ENCODE assay signal across 27 cellular contexts in the genomic region with DNA sequence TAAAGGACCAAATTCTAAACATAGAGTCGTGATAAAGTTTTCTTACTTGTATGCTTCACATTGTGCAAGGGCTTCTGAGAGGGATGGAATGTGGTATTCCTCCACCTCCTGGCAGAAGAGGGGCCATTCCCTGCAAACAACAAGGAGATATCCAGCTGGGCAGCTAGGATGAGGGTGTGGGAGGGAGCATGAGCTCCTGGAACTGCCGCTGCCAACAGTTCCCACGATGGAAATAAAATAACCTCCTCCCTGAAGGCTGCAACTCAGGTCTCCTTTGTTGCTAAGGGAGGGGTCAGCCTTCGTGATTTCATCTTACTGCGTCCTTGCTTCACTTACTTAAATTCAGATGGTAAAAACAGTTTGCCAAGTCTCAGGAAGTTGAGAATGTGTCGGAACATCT. TPM values are rescaled to one million over a fixed set of nuclear protein-coding genes. Genes with fewer than 3 reads are reported as not detected.
DNase-seq lines count a peak whose midpoint lies in the region; ATAC-seq and TF ChIP-seq lines count a peak whose summit lies in the region.
"Had no signal": no experiment of that assay in that cellular context is flagged by ENCODE, and none has a peak within 500 bp of the region (broad histone marks: within the 10 kb centered on the region; RNA-seq: fewer than 3 reads in every experiment).

No MANE protein-coding gene starts in this region.

- no peaks in the 10 kb centered on the region for H3K36me3 Mint-ChIP-seq in chondrocyte (ENCODE audit: low read depth)
- H3K36me3 Mint-ChIP-seq: CD4-positive, alpha-beta memory T cell; memory B cell had no signal

- TF ChIP-seq CTCF in AG04449 (IDR thresholded peaks at IDR 0.05; ENCODE audit: insufficient read depth, low read length, missing control alignments) (peak; percentile 4), chondrocyte (IDR thresholded peaks at IDR 0.05) (peak; percentile 47)

- H3K9me3 Mint-ChIP-seq in chondrocyte (ENCODE audit: low read depth) = no peaks in the 10 kb centered on the region
- H3K9me3 Mint-ChIP-seq: activated CD4-positive, alpha-beta T cell treated with anti-CD3 and anti-CD28 coated beads, Interleukin-2, amount 10 ng/mL, durations not matched to agents 24 days and 14 days; activated T-helper 17 cell treated with anti-CD3 and anti-CD28 coated beads, Interleukin-2, amount 50 U/mL, for 72 hours; CD4-positive, alpha-beta memory T cell; memory B cell; nephron progenitor cell had no signal

- POLR2A ChIA-PET in AG04449 (lab: Yijun Ruan, JAX) = no interaction called here

- H3K27ac Mint-ChIP-seq in chondrocyte (ENCODE audit: unreplicated experiment) = peak overlapping the region; percentile 41
- H3K27ac Mint-ChIP-seq: activated CD4-positive, alpha-beta T cell treated with anti-CD3 and anti-CD28 coated beads, Interleukin-2, amount 10 ng/mL, durations not matched to agents 24 days and 14 days; activated T-helper 17 cell treated with anti-CD3 and anti-CD28 coated beads, Interleukin-2, amount 50 U/mL, for 72 hours; CD4-positive, alpha-beta memory T cell; memory B cell; nephron progenitor cell had no signal

- H3K27me3 Mint-ChIP-seq in chondrocyte (ENCODE audit: low read depth) = no peaks in the 10 kb centered on the region
- H3K27me3 Mint-ChIP-seq: activated CD4-positive, alpha-beta T cell treated with anti-CD3 and anti-CD28 coated beads, Interleukin-2, amount 10 ng/mL, durations not matched to agents 24 days and 14 days; activated T-helper 17 cell treated with anti-CD3 and anti-CD28 coated beads, Interleukin-2, amount 50 U/mL, for 72 hours had no signal

- ATAC-seq in GM21515 (IDR thresholded peaks at IDR 0.05; ENCODE audit: unreplicated experiment) = no peak
- ATAC-seq: activated T-helper 17 cell treated with anti-CD3 and anti-CD28 coated beads, Interleukin-2, amount 50 U/mL, for 72 hours; foreskin keratinocyte had no signal

- no peak overlapping the region for H3K4me3 ChIP-seq in AG04449 (ENCODE audit: low read depth, low read length)
- H3K4me3 ChIP-seq: prostate gland had no signal

- CTCF ChIA-PET in AG04449 (lab: Yijun Ruan, JAX) = interaction anchor here (1.0 to 3.8 kb wide), 4 partner anchors 9 to 17 kb away, joined by 3 to 30 read pairs (median 9); a partner anchor contains a TSS

- H3K4me3 Mint-ChIP-seq in chondrocyte (ENCODE audit: unreplicated experiment) = no peak overlapping the region
- H3K4me3 Mint-ChIP-seq: activated CD4-positive, alpha-beta T cell treated with anti-CD3 and anti-CD28 coated beads, Interleukin-2, amount 10 ng/mL, durations not matched to agents 24 days and 14 days; activated T-helper 17 cell treated with anti-CD3 and anti-CD28 coated beads, Interleukin-2, amount 50 U/mL, for 72 hours; CD4-positive, alpha-beta memory T cell; memory B cell; nephron progenitor cell had no signal

- DNase-seq in AG04449 (ENCODE audit: low read depth, low spot score) (no peak), GM04503 (ENCODE audit: low read depth) (peak; percentile 47), chondrocyte (ENCODE audit: low spot score) (no peak), iPS-NIHi7 (ENCODE audit: extremely low spot score) (peak; percentile 50), Kasumi-1 (lab: John Stamatoyannopoulos, UW) (no peak), NCI-H774 (lab: John Stamatoyannopoulos, UW) (no peak)
- no peak for DNase-seq in activated CD4-positive, CD25-positive, alpha-beta regulatory T cell treated with anti-CD3 and anti-CD28 coated beads, Interleukin-2, amount 50 U/mL, for 72 hours
- DNase-seq: activated CD4-positive, alpha-beta T cell treated with anti-CD3 and anti-CD28 coated beads, Interleukin-2, amount 10 ng/mL, durations not matched to agents 24 days and 14 days; caudate nucleus; CD4-positive, alpha-beta memory T cell; DMS53; effector CD4-positive, alpha-beta T cell; foreskin keratinocyte; hypothalamus; NCI-H2107; NCI-H69; nephron progenitor cell; Right ventricle myocardium superior; small intestine; stimulated activated CD4-positive, alpha-beta T cell treated with anti-CD3 and anti-CD28 coated beads, Interleukin-4, amount 100 ng/mL, for 4 hours had no signal

- peaks cover 33% of the 10 kb centered on the region for H3K4me1 Mint-ChIP-seq in chondrocyte (ENCODE audit: low read depth)
- H3K4me1 Mint-ChIP-seq: activated CD4-positive, alpha-beta T cell treated with anti-CD3 and anti-CD28 coated beads, Interleukin-2, amount 10 ng/mL, durations not matched to agents 24 days and 14 days; activated T-helper 17 cell treated with anti-CD3 and anti-CD28 coated beads, Interleukin-2, amount 50 U/mL, for 72 hours; memory B cell had no signal

RNA-seq across cellular contexts. Expression of a gene that starts 15.6 kb away (rescaled TPM):
- 17.5 to 22.4 TPM (median 18.9 TPM) in 3 replicates for total RNA-seq in chondrocyte

RNA-seq across cellular contexts. Expression of a gene that starts 31.6 kb away (rescaled TPM):
- not detected in 3 replicates for total RNA-seq in chondrocyte
- total RNA-seq: CD4-positive, alpha-beta memory T cell; foreskin keratinocyte; H4; Right ventricle myocardium superior had no signal

RNA-seq across cellular contexts. Expression of a gene that starts 31.7 kb away (rescaled TPM):
- 0.20 TPM in 1 of 3 replicates, not detected in the others for total RNA-seq in chondrocyte
- total RNA-seq: CD4-positive, alpha-beta memory T cell; foreskin keratinocyte; OCI-LY7; Right ventricle myocardium superior had no signal

RNA-seq across cellular contexts. Expression of a gene that starts 46.1 kb away (rescaled TPM):
- total RNA-seq in chondrocyte = 3.0 to 5.6 TPM (median 3.4 TPM) in 3 replicates
- total RNA-seq: kidney epithelial cell had no signal

RNA-seq across cellular contexts. Expression of a gene that starts 47.6 kb away (rescaled TPM):
- 32.9 to 50.1 TPM (median 35.6 TPM) in 3 replicates for total RNA-seq in chondrocyte

Comparison
In these comparisons a context has a peak if more than half of its experiments do, and no peak if none do; other contexts are left out.
1. DNase-seq: peak in GM04503 (single experiment) and iPS-NIHi7 (single experiment); none in AG04449 (single experiment), chondrocyte (single experiment), Kasumi-1 (0 of 2), NCI-H774 (single experiment) and activated CD4-positive, CD25-positive, alpha-beta regulatory T cell treated with anti-CD3 and anti-CD28 coated beads, Interleukin-2, amount 50 U/mL, for 72 hours (single experiment).